Comparison of ENCODE assay signal across 8 cellular contexts in genomic region chr6:108563292-108563691, GRCh38. TPM values are rescaled to one million over a fixed set of nuclear protein-coding genes. Genes with fewer than 3 reads are reported as not detected.
DNase-seq lines count a peak whose midpoint lies in the region; ATAC-seq and TF ChIP-seq lines count a peak whose summit lies in the region.

No MANE protein-coding gene starts in this region.

- CTCF ChIA-PET in CD4-positive, alpha-beta T cell (lab: Charles Lee) = no interaction called here
- CTCF ChIA-PET in activated CD4-positive, alpha-beta memory T cell treated with anti-CD3 and anti-CD28 coated beads, Interleukin-2, amount 10 ng/mL, durations not matched to agents 7 days and 5 days (lab: Charles Lee) = no interaction called here

- H3K36me3 ChIP-seq in SJSA1 = peaks cover 43% of the 10 kb centered on the region
- peaks cover 4 to 9% of the 10 kb centered on the region in 2 donors for H3K36me3 ChIP-seq in psoas muscle (ENCODE audit: insufficient read depth in 1 of 2, low read depth in 1 of 2)
- peaks cover 26% of the 10 kb centered on the region for H3K36me3 ChIP-seq in HAP-1 (replicated peaks)

- in situ Hi-C loops in HAP-1 (cut with MboI; ENCODE audit: low sequenced_read_pairs) = no loop called here

- peak overlapping the region; percentile 87 for H3K4me3 Mint-ChIP-seq in CD4-positive, alpha-beta T cell
- H3K4me3 Mint-ChIP-seq in activated CD4-positive, alpha-beta memory T cell treated with anti-CD3 and anti-CD28 coated beads, Interleukin-2, amount 10 ng/mL, durations not matched to agents 7 days and 5 days = no peak overlapping the region

- no peak for TF ChIP-seq CTCF in CD4-positive, alpha-beta T cell (IDR thresholded peaks at IDR 0.05)
- TF ChIP-seq CTCF in fibroblast of villous mesenchyme (IDR thresholded peaks at IDR 0.05; ENCODE audit: insufficient read depth, low read depth, low read length) = no peak
- no peak for TF ChIP-seq CTCF in psoas muscle (IDR thresholded peaks at IDR 0.05)

- ATAC-seq in CD4-positive, alpha-beta T cell (ENCODE audit: poor library complexity) = no peak
- ATAC-seq in psoas muscle (no peak), HG02870 (IDR thresholded peaks at IDR 0.05; ENCODE audit: unreplicated experiment) (no peak)

- peaks cover 52% of the 10 kb centered on the region for H3K4me1 Mint-ChIP-seq in CD4-positive, alpha-beta T cell (ENCODE audit: low read depth)
- H3K4me1 Mint-ChIP-seq in activated CD4-positive, alpha-beta memory T cell treated with anti-CD3 and anti-CD28 coated beads, Interleukin-2, amount 10 ng/mL, durations not matched to agents 7 days and 5 days = peaks cover 56% of the 10 kb centered on the region

- no peak overlapping the region for H3K27ac ChIP-seq in CD4-positive, alpha-beta T cell (ENCODE audit: low read depth, low read length)
- no peak overlapping the region for H3K27ac ChIP-seq in SJSA1
- peak overlapping the region; percentile 95 for H3K27ac ChIP-seq in psoas muscle

- peak overlapping the region; percentile 93; the same call in 1 of the 2 replicates for H3K4me3 ChIP-seq in SJSA1
- H3K4me3 ChIP-seq in fibroblast of villous mesenchyme (ENCODE audit: low read depth, low read length) = peak overlapping the region; percentile 94
- peak overlapping the region; percentile 76 for H3K4me3 ChIP-seq in psoas muscle
- no peak overlapping the region for H3K4me3 ChIP-seq in HAP-1

- DNase-seq in CD4-positive, alpha-beta T cell = no peak
- DNase-seq in SJSA1 (ENCODE audit: low read depth in 1 of 2, low spot score in 2 of 2) (no peak), fibroblast of villous mesenchyme (ENCODE audit: low read depth) (no peak), psoas muscle (no peak), T1000 (lab: John Stamatoyannopoulos, UW) (no peak), HAP-1 (ENCODE audit: low spot score in 2 of 2) (no peak)
- DNase-seq in activated CD4-positive, alpha-beta memory T cell treated with anti-CD3 and anti-CD28 coated beads, Interleukin-2, amount 10 ng/mL, durations not matched to agents 7 days and 5 days = no peak

- H3K4me1 ChIP-seq in SJSA1 (replicated peaks) (peaks cover 47% of the 10 kb centered on the region), psoas muscle (peaks cover 49% of the 10 kb centered on the region), HAP-1 (peaks cover 9% of the 10 kb centered on the region; the same call in 1 of the 2 replicates)

- H3K27me3 ChIP-seq in CD4-positive, alpha-beta T cell (ENCODE audit: control insufficient read depth, insufficient read depth, low read length) = no peaks in the 10 kb centered on the region
- H3K27me3 ChIP-seq in SJSA1 (replicated peaks) = no peaks in the 10 kb centered on the region
- no peaks in the 10 kb centered on the region for H3K27me3 ChIP-seq in psoas muscle (ENCODE audit: insufficient read depth in 3 of 3, low read length in 2 of 3)
- no peaks in the 10 kb centered on the region for H3K27me3 ChIP-seq in HAP-1 (ENCODE audit: low read depth)

- intact Hi-C loops in CD4-positive, alpha-beta T cell (cut with DNase I, micrococcal nuclease) = loop anchor here in 1 of 2 experiments (5.0 kb wide), 1 partner anchor 114 kb away; no protein-coding TSS in a partner anchor
- intact Hi-C loops in psoas muscle (cut with DNase I) = loop anchor here (5.0 kb wide), 4 partner anchors 44 to 219 kb away; no protein-coding TSS in a partner anchor

- POLR2A ChIA-PET in CD4-positive, alpha-beta T cell (lab: Charles Lee) = no interaction called here
- POLR2A ChIA-PET in activated CD4-positive, alpha-beta memory T cell treated with anti-CD3 and anti-CD28 coated beads, Interleukin-2, amount 10 ng/mL, durations not matched to agents 7 days and 5 days (lab: Charles Lee) = no interaction called here

- no peaks in the 10 kb centered on the region for H3K9me3 Mint-ChIP-seq in CD4-positive, alpha-beta T cell
- no peaks in the 10 kb centered on the region for H3K9me3 Mint-ChIP-seq in activated CD4-positive, alpha-beta memory T cell treated with anti-CD3 and anti-CD28 coated beads, Interleukin-2, amount 10 ng/mL, durations not matched to agents 7 days and 5 days

- H3K27ac Mint-ChIP-seq in CD4-positive, alpha-beta T cell = peak overlapping the region; percentile 67
- no peak overlapping the region for H3K27ac Mint-ChIP-seq in activated CD4-positive, alpha-beta memory T cell treated with anti-CD3 and anti-CD28 coated beads, Interleukin-2, amount 10 ng/mL, durations not matched to agents 7 days and 5 days

- no peaks in the 10 kb centered on the region for H3K27me3 Mint-ChIP-seq in CD4-positive, alpha-beta T cell
- peaks cover 5% of the 10 kb centered on the region for H3K27me3 Mint-ChIP-seq in activated CD4-positive, alpha-beta memory T cell treated with anti-CD3 and anti-CD28 coated beads, Interleukin-2, amount 10 ng/mL, durations not matched to agents 7 days and 5 days

- no peaks in the 10 kb centered on the region for H3K9me3 ChIP-seq in CD4-positive, alpha-beta T cell (ENCODE audit: control insufficient read depth, low read length)
- no peaks in the 10 kb centered on the region for H3K9me3 ChIP-seq in SJSA1 (replicated peaks)
- no peaks in the 10 kb centered on the region for H3K9me3 ChIP-seq in psoas muscle
- no peaks in the 10 kb centered on the region for H3K9me3 ChIP-seq in HAP-1

- peaks cover 33% of the 10 kb centered on the region for H3K36me3 Mint-ChIP-seq in CD4-positive, alpha-beta T cell (ENCODE audit: low read depth)
- peaks cover 33% of the 10 kb centered on the region for H3K36me3 Mint-ChIP-seq in activated CD4-positive, alpha-beta memory T cell treated with anti-CD3 and anti-CD28 coated beads, Interleukin-2, amount 10 ng/mL, durations not matched to agents 7 days and 5 days (ENCODE audit: low read depth)

- 21 to 59% (median 32%) methylated on average over 8 of the region's 8 CpGs for WGBS in psoas muscle, 3 donors

RNA-seq across cellular contexts. Expression of gene FOXO3, which starts 2.6 kb away (rescaled TPM):
- 10 to 100 TPM; 24.3 to 25.3 TPM for total RNA-seq in CD4-positive, alpha-beta T cell
- 15.3 and 20.4 TPM in 2 replicates for total RNA-seq in SJSA1 (2014; rRNA removed; shearing (Covaris generic))
- total RNA-seq in fibroblast of villous mesenchyme (41.9 and 43.2 TPM in 2 replicates), psoas muscle (100 to 1,000 TPM in 3 of 4 donors, 10 to 100 TPM in 1; 28.3 to 160 (median 144) TPM)
- polyA plus RNA-seq in psoas muscle = 10 to 100 TPM; 20.6 to 76.5 (median 35.8) TPM
- total RNA-seq in activated CD4-positive, alpha-beta memory T cell treated with anti-CD3 and anti-CD28 coated beads, Interleukin-2, amount 10 ng/mL, durations not matched to agents 7 days and 5 days = 10 to 100 TPM; 19.1 to 19.3 TPM
